1 cellular context compared by ENCODE assay signal in the genomic region with DNA sequence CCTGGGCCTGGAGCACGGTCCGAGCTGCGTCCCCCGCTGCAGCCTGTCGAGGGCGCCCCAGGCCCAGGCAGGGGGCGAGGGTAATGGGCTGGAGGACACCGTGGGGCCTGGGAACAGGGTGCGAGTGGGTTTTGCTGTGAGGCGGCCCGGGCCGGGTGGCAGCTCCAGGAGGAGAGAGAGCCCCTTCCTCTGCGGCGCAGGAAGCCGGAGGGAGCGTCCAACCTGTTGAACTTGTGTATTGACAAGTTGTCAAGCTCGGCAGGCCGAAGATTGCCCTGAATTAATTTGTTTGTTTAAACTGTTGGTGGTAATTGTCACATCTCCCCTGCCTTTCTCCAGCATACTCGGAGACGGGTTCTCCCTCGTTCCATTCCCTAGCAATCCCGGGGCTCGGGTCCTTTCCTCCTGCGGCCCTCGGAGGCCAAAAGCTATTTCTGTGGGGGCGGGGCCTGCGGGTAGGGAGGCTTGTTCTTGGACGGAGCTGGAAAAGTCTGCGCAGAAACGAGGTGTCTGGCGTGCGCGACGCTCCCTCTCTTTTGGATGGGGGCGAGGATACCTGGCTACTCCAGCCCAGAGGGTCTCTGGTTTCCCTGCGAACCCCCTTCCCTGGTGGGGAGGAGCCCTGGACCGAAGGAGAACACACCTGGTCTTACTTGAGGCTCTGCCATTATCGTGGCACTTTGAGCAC.
TF ChIP-seq lines count a peak whose summit lies in the region.

No MANE protein-coding gene starts in this region.

TF ChIP-seq in HepG2, 621 proteins besides CTCF, POLR2A, EP300 and RAD21 (continued from another document and continues in another):
- TF ChIP-seq, protein P1, sequence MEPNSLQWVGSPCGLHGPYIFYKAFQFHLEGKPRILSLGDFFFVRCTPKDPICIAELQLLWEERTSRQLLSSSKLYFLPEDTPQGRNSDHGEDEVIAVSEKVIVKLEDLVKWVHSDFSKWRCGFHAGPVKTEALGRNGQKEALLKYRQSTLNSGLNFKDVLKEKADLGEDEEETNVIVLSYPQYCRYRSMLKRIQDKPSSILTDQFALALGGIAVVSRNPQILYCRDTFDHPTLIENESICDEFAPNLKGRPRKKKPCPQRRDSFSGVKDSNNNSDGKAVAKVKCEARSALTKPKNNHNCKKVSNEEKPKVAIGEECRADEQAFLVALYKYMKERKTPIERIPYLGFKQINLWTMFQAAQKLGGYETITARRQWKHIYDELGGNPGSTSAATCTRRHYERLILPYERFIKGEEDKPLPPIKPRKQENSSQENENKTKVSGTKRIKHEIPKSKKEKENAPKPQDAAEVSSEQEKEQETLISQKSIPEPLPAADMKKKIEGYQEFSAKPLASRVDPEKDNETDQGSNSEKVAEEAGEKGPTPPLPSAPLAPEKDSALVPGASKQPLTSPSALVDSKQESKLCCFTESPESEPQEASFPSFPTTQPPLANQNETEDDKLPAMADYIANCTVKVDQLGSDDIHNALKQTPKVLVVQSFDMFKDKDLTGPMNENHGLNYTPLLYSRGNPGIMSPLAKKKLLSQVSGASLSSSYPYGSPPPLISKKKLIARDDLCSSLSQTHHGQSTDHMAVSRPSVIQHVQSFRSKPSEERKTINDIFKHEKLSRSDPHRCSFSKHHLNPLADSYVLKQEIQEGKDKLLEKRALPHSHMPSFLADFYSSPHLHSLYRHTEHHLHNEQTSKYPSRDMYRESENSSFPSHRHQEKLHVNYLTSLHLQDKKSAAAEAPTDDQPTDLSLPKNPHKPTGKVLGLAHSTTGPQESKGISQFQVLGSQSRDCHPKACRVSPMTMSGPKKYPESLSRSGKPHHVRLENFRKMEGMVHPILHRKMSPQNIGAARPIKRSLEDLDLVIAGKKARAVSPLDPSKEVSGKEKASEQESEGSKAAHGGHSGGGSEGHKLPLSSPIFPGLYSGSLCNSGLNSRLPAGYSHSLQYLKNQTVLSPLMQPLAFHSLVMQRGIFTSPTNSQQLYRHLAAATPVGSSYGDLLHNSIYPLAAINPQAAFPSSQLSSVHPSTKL (CRISPR knock-in tag; IDR thresholded peaks at IDR 0.05) = 0 out of 2 replicates have a peak, but pooled peaks have one; percentile 8
- TF ChIP-seq ZNF788 (CRISPR knock-in tag; IDR thresholded peaks at IDR 0.05; ENCODE audit: borderline replicate concordance) (0 out of 2 replicates have a peak, but pooled peaks have one; percentile 29), NR3C1 (CRISPR knock-in tag; IDR thresholded peaks at IDR 0.05) (no peak), IRF2 (CRISPR knock-in tag; IDR thresholded peaks at IDR 0.05) (0 out of 2 replicates have a peak, but pooled peaks have one; percentile 17), SIX1 (CRISPR knock-in tag; IDR thresholded peaks at IDR 0.05; ENCODE audit: borderline replicate concordance) (no peak), RXRA (CRISPR knock-in tag; IDR thresholded peaks at IDR 0.05) (0 out of 2 replicates have a peak, but pooled peaks have one; percentile 17), MTF2 (CRISPR knock-in tag; IDR thresholded peaks at IDR 0.05; ENCODE audit: borderline replicate concordance) (0 out of 2 replicates have a peak, but pooled peaks have one; percentile 36), ZNF207 (IDR thresholded peaks at IDR 0.05; ENCODE audit: borderline replicate concordance) (no peak), MAFF (IDR thresholded peaks at IDR 0.05; ENCODE audit: low read depth, low read length) (no peak), RBAK (CRISPR knock-in tag; IDR thresholded peaks at IDR 0.05) (0 out of 2 replicates have a peak, but pooled peaks have one; percentile 24), STAG1 (CRISPR knock-in tag; IDR thresholded peaks at IDR 0.05) (peak; percentile 89), CBX2 (IDR thresholded peaks at IDR 0.05; ENCODE audit: low read depth, low read length) (no peak), CBX2 (CRISPR knock-in tag; IDR thresholded peaks at IDR 0.05; ENCODE audit: low read depth) (no peak), ZBTB42 (CRISPR knock-in tag; IDR thresholded peaks at IDR 0.05) (no peak), BHLHE40 (IDR thresholded peaks at IDR 0.05; ENCODE audit: low read length) (no peak)
- TF ChIP-seq, protein P2, sequence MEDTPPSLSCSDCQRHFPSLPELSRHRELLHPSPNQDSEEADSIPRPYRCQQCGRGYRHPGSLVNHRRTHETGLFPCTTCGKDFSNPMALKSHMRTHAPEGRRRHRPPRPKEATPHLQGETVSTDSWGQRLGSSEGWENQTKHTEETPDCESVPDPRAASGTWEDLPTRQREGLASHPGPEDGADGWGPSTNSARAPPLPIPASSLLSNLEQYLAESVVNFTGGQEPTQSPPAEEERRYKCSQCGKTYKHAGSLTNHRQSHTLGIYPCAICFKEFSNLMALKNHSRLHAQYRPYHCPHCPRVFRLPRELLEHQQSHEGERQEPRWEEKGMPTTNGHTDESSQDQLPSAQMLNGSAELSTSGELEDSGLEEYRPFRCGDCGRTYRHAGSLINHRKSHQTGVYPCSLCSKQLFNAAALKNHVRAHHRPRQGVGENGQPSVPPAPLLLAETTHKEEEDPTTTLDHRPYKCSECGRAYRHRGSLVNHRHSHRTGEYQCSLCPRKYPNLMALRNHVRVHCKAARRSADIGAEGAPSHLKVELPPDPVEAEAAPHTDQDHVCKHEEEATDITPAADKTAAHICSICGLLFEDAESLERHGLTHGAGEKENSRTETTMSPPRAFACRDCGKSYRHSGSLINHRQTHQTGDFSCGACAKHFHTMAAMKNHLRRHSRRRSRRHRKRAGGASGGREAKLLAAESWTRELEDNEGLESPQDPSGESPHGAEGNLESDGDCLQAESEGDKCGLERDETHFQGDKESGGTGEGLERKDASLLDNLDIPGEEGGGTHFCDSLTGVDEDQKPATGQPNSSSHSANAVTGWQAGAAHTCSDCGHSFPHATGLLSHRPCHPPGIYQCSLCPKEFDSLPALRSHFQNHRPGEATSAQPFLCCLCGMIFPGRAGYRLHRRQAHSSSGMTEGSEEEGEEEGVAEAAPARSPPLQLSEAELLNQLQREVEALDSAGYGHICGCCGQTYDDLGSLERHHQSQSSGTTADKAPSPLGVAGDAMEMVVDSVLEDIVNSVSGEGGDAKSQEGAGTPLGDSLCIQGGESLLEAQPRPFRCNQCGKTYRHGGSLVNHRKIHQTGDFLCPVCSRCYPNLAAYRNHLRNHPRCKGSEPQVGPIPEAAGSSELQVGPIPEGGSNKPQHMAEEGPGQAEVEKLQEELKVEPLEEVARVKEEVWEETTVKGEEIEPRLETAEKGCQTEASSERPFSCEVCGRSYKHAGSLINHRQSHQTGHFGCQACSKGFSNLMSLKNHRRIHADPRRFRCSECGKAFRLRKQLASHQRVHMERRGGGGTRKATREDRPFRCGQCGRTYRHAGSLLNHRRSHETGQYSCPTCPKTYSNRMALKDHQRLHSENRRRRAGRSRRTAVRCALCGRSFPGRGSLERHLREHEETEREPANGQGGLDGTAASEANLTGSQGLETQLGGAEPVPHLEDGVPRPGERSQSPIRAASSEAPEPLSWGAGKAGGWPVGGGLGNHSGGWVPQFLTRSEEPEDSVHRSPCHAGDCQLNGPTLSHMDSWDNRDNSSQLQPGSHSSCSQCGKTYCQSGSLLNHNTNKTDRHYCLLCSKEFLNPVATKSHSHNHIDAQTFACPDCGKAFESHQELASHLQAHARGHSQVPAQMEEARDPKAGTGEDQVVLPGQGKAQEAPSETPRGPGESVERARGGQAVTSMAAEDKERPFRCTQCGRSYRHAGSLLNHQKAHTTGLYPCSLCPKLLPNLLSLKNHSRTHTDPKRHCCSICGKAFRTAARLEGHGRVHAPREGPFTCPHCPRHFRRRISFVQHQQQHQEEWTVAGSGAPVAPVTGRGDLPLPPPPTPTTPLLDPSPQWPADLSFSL (CRISPR knock-in tag; IDR thresholded peaks at IDR 0.05) = peak; percentile 40; the same call in 1 of the 2 replicates
- TF ChIP-seq, protein P3, sequence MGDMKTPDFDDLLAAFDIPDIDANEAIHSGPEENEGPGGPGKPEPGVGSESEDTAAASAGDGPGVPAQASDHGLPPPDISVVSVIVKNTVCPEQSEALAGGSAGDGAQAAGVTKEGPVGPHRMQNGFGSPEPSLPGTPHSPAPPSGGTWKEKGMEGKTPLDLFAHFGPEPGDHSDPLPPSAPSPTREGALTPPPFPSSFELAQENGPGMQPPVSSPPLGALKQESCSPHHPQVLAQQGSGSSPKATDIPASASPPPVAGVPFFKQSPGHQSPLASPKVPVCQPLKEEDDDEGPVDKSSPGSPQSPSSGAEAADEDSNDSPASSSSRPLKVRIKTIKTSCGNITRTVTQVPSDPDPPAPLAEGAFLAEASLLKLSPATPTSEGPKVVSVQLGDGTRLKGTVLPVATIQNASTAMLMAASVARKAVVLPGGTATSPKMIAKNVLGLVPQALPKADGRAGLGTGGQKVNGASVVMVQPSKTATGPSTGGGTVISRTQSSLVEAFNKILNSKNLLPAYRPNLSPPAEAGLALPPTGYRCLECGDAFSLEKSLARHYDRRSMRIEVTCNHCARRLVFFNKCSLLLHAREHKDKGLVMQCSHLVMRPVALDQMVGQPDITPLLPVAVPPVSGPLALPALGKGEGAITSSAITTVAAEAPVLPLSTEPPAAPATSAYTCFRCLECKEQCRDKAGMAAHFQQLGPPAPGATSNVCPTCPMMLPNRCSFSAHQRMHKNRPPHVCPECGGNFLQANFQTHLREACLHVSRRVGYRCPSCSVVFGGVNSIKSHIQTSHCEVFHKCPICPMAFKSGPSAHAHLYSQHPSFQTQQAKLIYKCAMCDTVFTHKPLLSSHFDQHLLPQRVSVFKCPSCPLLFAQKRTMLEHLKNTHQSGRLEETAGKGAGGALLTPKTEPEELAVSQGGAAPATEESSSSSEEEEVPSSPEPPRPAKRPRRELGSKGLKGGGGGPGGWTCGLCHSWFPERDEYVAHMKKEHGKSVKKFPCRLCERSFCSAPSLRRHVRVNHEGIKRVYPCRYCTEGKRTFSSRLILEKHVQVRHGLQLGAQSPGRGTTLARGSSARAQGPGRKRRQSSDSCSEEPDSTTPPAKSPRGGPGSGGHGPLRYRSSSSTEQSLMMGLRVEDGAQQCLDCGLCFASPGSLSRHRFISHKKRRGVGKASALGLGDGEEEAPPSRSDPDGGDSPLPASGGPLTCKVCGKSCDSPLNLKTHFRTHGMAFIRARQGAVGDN (CRISPR knock-in tag; IDR thresholded peaks at IDR 0.05) = peak; percentile 71
- TF ChIP-seq, protein P4, sequence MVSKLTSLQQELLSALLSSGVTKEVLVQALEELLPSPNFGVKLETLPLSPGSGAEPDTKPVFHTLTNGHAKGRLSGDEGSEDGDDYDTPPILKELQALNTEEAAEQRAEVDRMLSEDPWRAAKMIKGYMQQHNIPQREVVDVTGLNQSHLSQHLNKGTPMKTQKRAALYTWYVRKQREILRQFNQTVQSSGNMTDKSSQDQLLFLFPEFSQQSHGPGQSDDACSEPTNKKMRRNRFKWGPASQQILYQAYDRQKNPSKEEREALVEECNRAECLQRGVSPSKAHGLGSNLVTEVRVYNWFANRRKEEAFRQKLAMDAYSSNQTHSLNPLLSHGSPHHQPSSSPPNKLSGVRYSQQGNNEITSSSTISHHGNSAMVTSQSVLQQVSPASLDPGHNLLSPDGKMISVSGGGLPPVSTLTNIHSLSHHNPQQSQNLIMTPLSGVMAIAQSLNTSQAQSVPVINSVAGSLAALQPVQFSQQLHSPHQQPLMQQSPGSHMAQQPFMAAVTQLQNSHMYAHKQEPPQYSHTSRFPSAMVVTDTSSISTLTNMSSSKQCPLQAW (CRISPR knock-in tag; IDR thresholded peaks at IDR 0.05) = peak; percentile 26; the same call in 1 of the 2 replicates
- TF ChIP-seq, protein P5, sequence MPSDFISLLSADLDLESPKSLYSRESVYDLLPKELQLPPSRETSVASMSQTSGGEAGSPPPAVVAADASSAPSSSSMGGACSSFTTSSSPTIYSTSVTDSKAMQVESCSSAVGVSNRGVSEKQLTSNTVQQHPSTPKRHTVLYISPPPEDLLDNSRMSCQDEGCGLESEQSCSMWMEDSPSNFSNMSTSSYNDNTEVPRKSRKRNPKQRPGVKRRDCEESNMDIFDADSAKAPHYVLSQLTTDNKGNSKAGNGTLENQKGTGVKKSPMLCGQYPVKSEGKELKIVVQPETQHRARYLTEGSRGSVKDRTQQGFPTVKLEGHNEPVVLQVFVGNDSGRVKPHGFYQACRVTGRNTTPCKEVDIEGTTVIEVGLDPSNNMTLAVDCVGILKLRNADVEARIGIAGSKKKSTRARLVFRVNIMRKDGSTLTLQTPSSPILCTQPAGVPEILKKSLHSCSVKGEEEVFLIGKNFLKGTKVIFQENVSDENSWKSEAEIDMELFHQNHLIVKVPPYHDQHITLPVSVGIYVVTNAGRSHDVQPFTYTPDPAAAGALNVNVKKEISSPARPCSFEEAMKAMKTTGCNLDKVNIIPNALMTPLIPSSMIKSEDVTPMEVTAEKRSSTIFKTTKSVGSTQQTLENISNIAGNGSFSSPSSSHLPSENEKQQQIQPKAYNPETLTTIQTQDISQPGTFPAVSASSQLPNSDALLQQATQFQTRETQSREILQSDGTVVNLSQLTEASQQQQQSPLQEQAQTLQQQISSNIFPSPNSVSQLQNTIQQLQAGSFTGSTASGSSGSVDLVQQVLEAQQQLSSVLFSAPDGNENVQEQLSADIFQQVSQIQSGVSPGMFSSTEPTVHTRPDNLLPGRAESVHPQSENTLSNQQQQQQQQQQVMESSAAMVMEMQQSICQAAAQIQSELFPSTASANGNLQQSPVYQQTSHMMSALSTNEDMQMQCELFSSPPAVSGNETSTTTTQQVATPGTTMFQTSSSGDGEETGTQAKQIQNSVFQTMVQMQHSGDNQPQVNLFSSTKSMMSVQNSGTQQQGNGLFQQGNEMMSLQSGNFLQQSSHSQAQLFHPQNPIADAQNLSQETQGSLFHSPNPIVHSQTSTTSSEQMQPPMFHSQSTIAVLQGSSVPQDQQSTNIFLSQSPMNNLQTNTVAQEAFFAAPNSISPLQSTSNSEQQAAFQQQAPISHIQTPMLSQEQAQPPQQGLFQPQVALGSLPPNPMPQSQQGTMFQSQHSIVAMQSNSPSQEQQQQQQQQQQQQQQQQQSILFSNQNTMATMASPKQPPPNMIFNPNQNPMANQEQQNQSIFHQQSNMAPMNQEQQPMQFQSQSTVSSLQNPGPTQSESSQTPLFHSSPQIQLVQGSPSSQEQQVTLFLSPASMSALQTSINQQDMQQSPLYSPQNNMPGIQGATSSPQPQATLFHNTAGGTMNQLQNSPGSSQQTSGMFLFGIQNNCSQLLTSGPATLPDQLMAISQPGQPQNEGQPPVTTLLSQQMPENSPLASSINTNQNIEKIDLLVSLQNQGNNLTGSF (CRISPR knock-in tag; IDR thresholded peaks at IDR 0.05) = no peak
- TF ChIP-seq, protein P6, sequence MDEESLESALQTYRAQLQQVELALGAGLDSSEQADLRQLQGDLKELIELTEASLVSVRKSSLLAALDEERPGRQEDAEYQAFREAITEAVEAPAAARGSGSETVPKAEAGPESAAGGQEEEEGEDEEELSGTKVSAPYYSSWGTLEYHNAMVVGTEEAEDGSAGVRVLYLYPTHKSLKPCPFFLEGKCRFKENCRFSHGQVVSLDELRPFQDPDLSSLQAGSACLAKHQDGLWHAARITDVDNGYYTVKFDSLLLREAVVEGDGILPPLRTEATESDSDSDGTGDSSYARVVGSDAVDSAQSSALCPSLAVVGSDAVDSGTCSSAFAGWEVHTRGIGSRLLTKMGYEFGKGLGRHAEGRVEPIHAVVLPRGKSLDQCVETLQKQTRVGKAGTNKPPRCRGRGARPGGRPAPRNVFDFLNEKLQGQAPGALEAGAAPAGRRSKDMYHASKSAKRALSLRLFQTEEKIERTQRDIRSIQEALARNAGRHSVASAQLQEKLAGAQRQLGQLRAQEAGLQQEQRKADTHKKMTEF (CRISPR knock-in tag; IDR thresholded peaks at IDR 0.05) = 0 out of 2 replicates have a peak, but pooled peaks have one; percentile 21
- TF ChIP-seq, protein P7, sequence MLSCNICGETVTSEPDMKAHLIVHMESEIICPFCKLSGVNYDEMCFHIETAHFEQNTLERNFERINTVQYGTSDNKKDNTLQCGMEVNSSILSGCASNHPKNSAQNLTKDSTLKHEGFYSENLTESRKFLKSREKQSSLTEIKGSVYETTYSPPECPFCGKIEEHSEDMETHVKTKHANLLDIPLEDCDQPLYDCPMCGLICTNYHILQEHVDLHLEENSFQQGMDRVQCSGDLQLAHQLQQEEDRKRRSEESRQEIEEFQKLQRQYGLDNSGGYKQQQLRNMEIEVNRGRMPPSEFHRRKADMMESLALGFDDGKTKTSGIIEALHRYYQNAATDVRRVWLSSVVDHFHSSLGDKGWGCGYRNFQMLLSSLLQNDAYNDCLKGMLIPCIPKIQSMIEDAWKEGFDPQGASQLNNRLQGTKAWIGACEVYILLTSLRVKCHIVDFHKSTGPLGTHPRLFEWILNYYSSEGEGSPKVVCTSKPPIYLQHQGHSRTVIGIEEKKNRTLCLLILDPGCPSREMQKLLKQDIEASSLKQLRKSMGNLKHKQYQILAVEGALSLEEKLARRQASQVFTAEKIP (CRISPR knock-in tag; IDR thresholded peaks at IDR 0.05; ENCODE audit: borderline replicate concordance) = no peak
